ENCODE assay signal across 9 cellular contexts in genomic region chr3:172591876-172592771, GRCh38.
A peak's percentile ranks its signal among the peaks of the same experiment; 100 is the strongest.
DNase-seq lines count a peak whose midpoint lies in the region; ATAC-seq and TF ChIP-seq lines count a peak whose summit lies in the region.
"Had no signal": no experiment of that assay in that cellular context is flagged by ENCODE, and none has a peak within 500 bp of the region (broad histone marks: within the 10 kb centered on the region; RNA-seq: fewer than 3 reads in every experiment).

No MANE protein-coding gene starts in this region.

- peaks cover 14 to 19% of the 10 kb centered on the region in 2 donors for H3K9me3 Mint-ChIP-seq in activated naive CD4-positive, alpha-beta T cell treated with anti-CD3 and anti-CD28 coated beads, Interleukin-2, amount 50 U/mL, for 72 hours

- TF ChIP-seq EP300 in stomach (IDR thresholded peaks at IDR 0.05): no peak

- H3K36me3 Mint-ChIP-seq in activated naive CD4-positive, alpha-beta T cell treated with anti-CD3 and anti-CD28 coated beads, Interleukin-2, amount 50 U/mL, for 72 hours: peaks cover 31 to 42% of the 10 kb centered on the region in 2 donors

- no peaks in the 10 kb centered on the region for H3K9me3 ChIP-seq in stomach

- peak; percentile 81 for ATAC-seq in GM18499 (IDR thresholded peaks at IDR 0.05; ENCODE audit: insufficient read depth, unreplicated experiment)
- peak; percentile 87 for ATAC-seq in HG02763 (IDR thresholded peaks at IDR 0.05; ENCODE audit: unreplicated experiment)
- ATAC-seq in activated naive CD4-positive, alpha-beta T cell treated with anti-CD3 and anti-CD28 coated beads, Interleukin-2, amount 50 U/mL, for 72 hours: peak; percentile 91
- ATAC-seq in sciatic nerve: no peak
- ATAC-seq: HCT116 had no signal

- 60 to 79% (median 72%) methylated on average over 11 of the region's 11 CpGs for WGBS in stomach, 5 donors

- TF ChIP-seq POLR2A in stomach (IDR thresholded peaks at IDR 0.05): no peak

- peak overlapping the region in 2 of 5 donors; percentile 17 to 89 for H3K27ac ChIP-seq in stomach

- no peak overlapping the region for H3K4me3 ChIP-seq in stomach

- no peak for TF ChIP-seq CTCF in stomach (IDR thresholded peaks at IDR 0.05)

- peaks cover 25 to 57% (median 36%) of the 10 kb centered on the region in 4 donors for H3K4me1 ChIP-seq in stomach

- intact Hi-C loops in sciatic nerve (cut with DNase I) (loop anchor here (2.0 kb wide), 1 partner anchor 39 kb away; no protein-coding TSS in a partner anchor), stomach (cut with DNase I; ENCODE audit: low total_unique reads) (no loop called here)

- no peaks in the 10 kb centered on the region for H3K27me3 ChIP-seq in stomach

- peak overlapping the region; percentile 87 to 96 for H3K27ac Mint-ChIP-seq in activated naive CD4-positive, alpha-beta T cell treated with anti-CD3 and anti-CD28 coated beads, Interleukin-2, amount 50 U/mL, for 72 hours

- no peaks in the 10 kb centered on the region for H3K36me3 ChIP-seq in stomach

- DNase-seq in SW480 (ENCODE audit: low spot score) (peak; percentile 100), anterior cingulate cortex (lab: John Stamatoyannopoulos, UW) (no peak), sciatic nerve (ENCODE audit: low spot score) (no peak), stomach (no peak)
- DNase-seq in activated naive CD4-positive, alpha-beta T cell treated with anti-CD3 and anti-CD28 coated beads, Interleukin-2, amount 50 U/mL, for 72 hours (ENCODE audit: low spot score in 2 of 2): peak; percentile 81 to 96
- DNase-seq in stimulated activated CD8-positive, alpha-beta memory T cell treated with anti-CD3 and anti-CD28 coated beads, Interleukin-12 subunit alpha, Interleukin-12 subunit beta, amount 100 ng/mL, for 24 hours (ENCODE audit: extremely low read depth): peak; percentile 64

Comparison
In these comparisons a context has a peak if more than half of its experiments do, and no peak if none do; other contexts are left out.
1. DNase-seq: peak in SW480 (single experiment), activated naive CD4-positive, alpha-beta T cell treated with anti-CD3 and anti-CD28 coated beads, Interleukin-2, amount 50 U/mL, for 72 hours (2 of 2) and stimulated activated CD8-positive, alpha-beta memory T cell treated with anti-CD3 and anti-CD28 coated beads, Interleukin-12 subunit alpha, Interleukin-12 subunit beta, amount 100 ng/mL, for 24 hours (single experiment); none in anterior cingulate cortex (0 of 58), sciatic nerve (single experiment) and stomach (single experiment).